Comparison of ENCODE assay signal across 18 cellular contexts in the genomic region with DNA sequence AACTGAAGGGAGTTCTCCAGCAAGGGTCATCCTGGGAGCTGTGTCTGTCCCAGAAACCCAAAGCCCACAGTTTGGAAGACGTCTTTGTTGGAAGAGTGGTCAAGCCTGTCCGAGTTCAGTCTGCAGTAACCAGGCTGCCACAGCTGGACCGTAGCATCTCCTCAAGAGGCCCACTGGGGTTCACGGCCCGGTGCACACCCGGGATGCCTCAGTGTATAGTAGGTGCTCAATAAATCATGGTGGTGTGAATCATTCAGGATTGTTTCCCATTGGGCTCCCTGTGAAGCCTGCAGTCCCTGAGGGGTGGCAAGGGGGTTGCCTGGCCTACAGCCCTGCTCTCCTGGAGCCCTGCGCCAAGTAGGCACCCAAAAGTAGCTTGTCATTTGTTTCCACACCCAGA. TPM values are rescaled to one million over a fixed set of nuclear protein-coding genes. Genes with fewer than 3 reads are reported as not detected.
DNase-seq lines count a peak whose midpoint lies in the region; ATAC-seq and TF ChIP-seq lines count a peak whose summit lies in the region.
"Had no signal": no experiment of that assay in that cellular context is flagged by ENCODE, and none has a peak within 500 bp of the region (broad histone marks: within the 10 kb centered on the region; RNA-seq: fewer than 3 reads in every experiment).

No MANE protein-coding gene starts in this region.

- peak overlapping the region; percentile 77 for H3K27ac Mint-ChIP-seq in mesothelial cell of epicardium
- H3K27ac Mint-ChIP-seq: B cell; CD4-positive, alpha-beta T cell; GM23338 had no signal

- TF ChIP-seq CTCF in mesothelial cell of epicardium (IDR thresholded peaks at IDR 0.05; ENCODE audit: unreplicated experiment) = no peak

- DNase-seq in SK-N-MC (ENCODE audit: low read depth, low spot score) (no peak), mesothelial cell of epicardium (ENCODE audit: low spot score in 2 of 2, unreplicated experiment in 2 of 2) (no peak), renal cortical epithelial cell (ENCODE audit: low read depth) (peak; percentile 8), DMS 273 (lab: John Stamatoyannopoulos, UW; ENCODE audit: unreplicated experiment) (no peak)
- DNase-seq: Caco-2; CD4-positive, alpha-beta T cell; DMS153; DMS79 treated with DMSO at 0.1 percent for 48 hours; GF-D8; HCEC 1CT had no signal

- no peaks in the 10 kb centered on the region; a peak in 1 of 22 replicates for H4K20me1 ChIP-seq in BLaER1 treated with 17β-estradiol and CSF1 and Interleukin-3, amounts not matched to agents 10 nM and 100 nM

- H3K27ac ChIP-seq in BLaER1 treated with 17β-estradiol and CSF1 and Interleukin-3, amounts not matched to agents 10 nM and 100 nM = no peak overlapping the region
- H3K27ac ChIP-seq in SK-N-MC = peak overlapping the region; percentile 93; the same call in 1 of the 2 replicates
- H3K27ac ChIP-seq: C4-2B had no signal

- H3K4me2 ChIP-seq in BLaER1 treated with 17β-estradiol and CSF1 and Interleukin-3, amounts not matched to agents 10 nM and 100 nM = peak overlapping the region; percentile 39 to 79 (median 68); a peak in 19 of 22 replicates
- H3K4me2 ChIP-seq: GM23338 had no signal

- H3K27me3 Mint-ChIP-seq in mesothelial cell of epicardium (ENCODE audit: low read depth) = peaks cover 5% of the 10 kb centered on the region
- H3K27me3 Mint-ChIP-seq: CD4-positive, alpha-beta T cell had no signal

- H3K9ac ChIP-seq in BLaER1 treated with 17β-estradiol and CSF1 and Interleukin-3, amounts not matched to agents 10 nM and 100 nM = no peak overlapping the region; a peak in 2 of 22 replicates
- no peak overlapping the region for H3K9ac ChIP-seq in SK-N-MC (ENCODE audit: insufficient read length)

- no peak overlapping the region for H3K4me3 ChIP-seq in BLaER1 treated with 17β-estradiol and CSF1 and Interleukin-3, amounts not matched to agents 10 nM and 100 nM
- H3K4me3 ChIP-seq in SK-N-MC = no peak overlapping the region
- H3K4me3 ChIP-seq: GM23338 had no signal

- H3K36me3 Mint-ChIP-seq in mesothelial cell of epicardium = no peaks in the 10 kb centered on the region

- H3K4me3 Mint-ChIP-seq in mesothelial cell of epicardium = no peak overlapping the region
- H3K4me3 Mint-ChIP-seq: B cell; CD4-positive, alpha-beta T cell; GM23338 had no signal

- H3K4me1 ChIP-seq in BLaER1 treated with 17β-estradiol and CSF1 and Interleukin-3, amounts not matched to agents 10 nM and 100 nM = peaks cover 15 to 26% (median 20%) of the 10 kb centered on the region in 10 experiments
- H3K4me1 ChIP-seq: Caco-2 had no signal

- H3K4me1 Mint-ChIP-seq in mesothelial cell of epicardium = peaks cover 22% of the 10 kb centered on the region
- H3K4me1 Mint-ChIP-seq: B cell, GM23338 had no signal

- no peaks in the 10 kb centered on the region for H3K9me3 ChIP-seq in BLaER1 treated with 17β-estradiol and CSF1 and Interleukin-3, amounts not matched to agents 10 nM and 100 nM (replicated peaks in 1 of 11)
- H3K9me3 ChIP-seq in SK-N-MC (ENCODE audit: low read depth, low read length) = no peaks in the 10 kb centered on the region
- H3K9me3 ChIP-seq: Caco-2 had no signal

- H3K36me3 ChIP-seq in BLaER1 treated with 17β-estradiol and CSF1 and Interleukin-3, amounts not matched to agents 10 nM and 100 nM = no peaks in the 10 kb centered on the region
- H3K36me3 ChIP-seq in SK-N-MC (ENCODE audit: insufficient read depth, low read length) = no peaks in the 10 kb centered on the region

- H3K9me3 Mint-ChIP-seq in mesothelial cell of epicardium = no peaks in the 10 kb centered on the region
- H3K9me3 Mint-ChIP-seq: CD4-positive, alpha-beta T cell; GM23338 had no signal

- peaks cover 3 to 23% (median 10%) of the 10 kb centered on the region in 11 experiments; a peak in 13 of 22 replicates for H3K27me3 ChIP-seq in BLaER1 treated with 17β-estradiol and CSF1 and Interleukin-3, amounts not matched to agents 10 nM and 100 nM

- no peak for ATAC-seq in esophagus mucosa
- ATAC-seq in HG03045 (IDR thresholded peaks at IDR 0.05; ENCODE audit: unreplicated experiment) = no peak
- ATAC-seq: GM23338 had no signal

RNA-seq across cellular contexts. Expression of a gene that starts 10.3 kb away (rescaled TPM):
- 7.5 to 10.1 TPM (median 8.7 TPM) in 3 replicates for total RNA-seq in mesothelial cell of epicardium
- 0.45 TPM in 1 of 2 replicates, not detected in the other for total RNA-seq in renal cortical epithelial cell
- 1.5 TPM for total RNA-seq in esophagus mucosa
- total RNA-seq: A172; B cell; Caco-2; CD4-positive, alpha-beta T cell; HT-29 had no signal

RNA-seq across cellular contexts. Expression of a gene that starts 13.2 kb away (rescaled TPM):
- 24.5 to 26.2 TPM (median 24.6 TPM) in 3 replicates for total RNA-seq in mesothelial cell of epicardium
- 17.4 and 21.9 TPM in 2 replicates for total RNA-seq in renal cortical epithelial cell
- total RNA-seq in esophagus mucosa = 11.4 TPM

RNA-seq across cellular contexts. Expression of a gene that starts 29.2 kb away (rescaled TPM):
- 30.7 to 33.3 TPM (median 33.0 TPM) in 3 replicates for total RNA-seq in mesothelial cell of epicardium
- 22.2 and 38.2 TPM in 2 replicates for total RNA-seq in renal cortical epithelial cell
- 18.8 TPM for total RNA-seq in esophagus mucosa

RNA-seq across cellular contexts. Expression of a gene that starts 34.2 kb away (rescaled TPM):
- total RNA-seq in mesothelial cell of epicardium (0.23 to 0.87 TPM (median 0.69 TPM) in 3 replicates), renal cortical epithelial cell (0.05 TPM in 1 of 2 replicates, not detected in the other), esophagus mucosa (not detected)
- total RNA-seq: A172; B cell; Caco-2; CD4-positive, alpha-beta T cell; GM23338; HT-29 had no signal
